26 cellular contexts compared by ENCODE assay signal in the genomic region with DNA sequence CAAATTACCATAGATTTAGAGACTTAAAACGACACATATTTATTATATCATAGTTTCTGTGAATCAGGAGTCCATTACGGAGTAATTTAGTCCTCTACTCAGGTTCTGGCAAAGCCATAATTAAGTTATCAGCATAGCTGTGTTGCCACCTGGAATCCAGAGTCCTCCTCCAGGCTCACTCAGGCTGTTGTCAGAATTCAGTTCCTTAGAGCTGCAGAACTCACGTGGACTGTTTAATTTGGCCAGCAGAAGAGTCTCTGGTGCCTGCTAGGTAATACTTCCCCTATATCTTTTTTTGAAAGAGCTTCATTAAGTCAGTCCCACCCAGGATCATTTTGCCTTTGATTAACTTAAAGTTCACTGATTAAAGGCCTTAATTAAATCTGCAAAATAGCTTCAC.
"Had no signal": no experiment of that assay in that cellular context is flagged by ENCODE, and none has a peak within 500 bp of the region (broad histone marks: within the 10 kb centered on the region; RNA-seq: fewer than 3 reads in every experiment).

No MANE protein-coding gene starts in this region.

- H3K9me3 ChIP-seq: stomach, suprapubic skin, testis, thoracic aorta, thyroid gland, tibial artery, tibial nerve, transverse colon, upper lobe of left lung, upper lobe of right lung, uterus, vagina had no signal

- H3K4me3 ChIP-seq: stomach, suprapubic skin, testis, thoracic aorta, thyroid gland, tibial artery, tibial nerve, transverse colon, upper lobe of left lung, upper lobe of right lung, uterus, vagina had no signal

- H3K36me3 ChIP-seq: stomach, suprapubic skin, thoracic aorta, thyroid gland, tibial artery, tibial nerve, transverse colon, upper lobe of left lung, upper lobe of right lung, uterus, vagina had no signal

- DNase-seq: stimulated activated CD4-positive, alpha-beta T cell treated with anti-CD3 and anti-CD28 coated beads, Interleukin-2, amount 100 ng/mL, for 48 hours; stimulated activated CD4-positive, alpha-beta T cell treated with anti-CD3 and anti-CD28 coated beads, Interleukin-4, amount 100 ng/mL, for 1 hour; stimulated activated CD4-positive, alpha-beta T cell treated with anti-CD3 and anti-CD28 coated beads, Interleukin-4, amount 100 ng/mL, for 24 hours; stimulated activated CD4-positive, alpha-beta T cell treated with anti-CD3 and anti-CD28 coated beads, Interleukin-4, amount 100 ng/mL, for 4 hours; stimulated activated CD8-positive, alpha-beta memory T cell treated with anti-CD3 and anti-CD28 coated beads, Interleukin-4, amount 100 ng/mL, for 48 hours; stimulated activated naive B cell treated with anti-CD40 and anti-IgM and Interleukin-4, amounts not matched to agents 10 μg/mL and 1 μg/mL and 100 μg/mL, for 72 hours; stimulated activated naive CD4-positive, alpha-beta T cell; stimulated activated naive CD4-positive, alpha-beta T cell treated with Interleukin-2 at 50 U/mL for 16 hours; stimulated activated naive CD8-positive, alpha-beta T cell treated with anti-CD3 and anti-CD28 coated beads, Interleukin-15, amount 100 ng/mL, for 72 hours; stimulated activated naive CD8-positive, alpha-beta T cell treated with anti-CD3 and anti-CD28 coated beads, Interleukin-15, Interleukin-2, amounts not matched to agents 100 U/mL and 50 U/mL, for 24 hours; stomach; substantia nigra; testis; thyroid gland; tibial artery; transverse colon; trophoblast cell; upper lobe of left lung; upper lobe of right lung; uterus had no signal

- ATAC-seq: stimulated activated effector memory CD8-positive, alpha-beta T cell treated with anti-CD3 and anti-CD28 coated beads, Interleukin-12 subunit alpha, Interleukin-12 subunit beta, amount 100 ng/mL, for 72 hours; stimulated activated memory B cell treated with anti-CD40 and anti-IgM and Interleukin-4, amounts not matched to agents 10 μg/mL and 1 μg/mL and 100 μg/mL, for 72 hours; stimulated activated naive B cell treated with anti-CD40 and anti-IgM and Interleukin-4, amounts not matched to agents 10 μg/mL and 1 μg/mL and 100 μg/mL, for 72 hours; stimulated activated naive CD8-positive, alpha-beta T cell treated with anti-CD3 and anti-CD28 coated beads, Interleukin-15, amount 100 ng/mL, for 72 hours; stimulated activated naive CD8-positive, alpha-beta T cell treated with anti-CD3 and anti-CD28 coated beads, Interleukin-15, Interleukin-2, amounts not matched to agents 100 U/mL and 50 U/mL, for 24 hours; upper lobe of right lung had no signal

- H3K27me3 ChIP-seq: stomach, suprapubic skin, testis, thyroid gland, tibial artery, tibial nerve, transverse colon, upper lobe of left lung, upper lobe of right lung, uterus, vagina had no signal

- H3K27ac ChIP-seq: stomach, suprapubic skin, testis, thoracic aorta, thyroid gland, tibial artery, tibial nerve, transverse colon, upper lobe of left lung, upper lobe of right lung, uterus, vagina had no signal

- H3K4me1 ChIP-seq: stomach, suprapubic skin, testis, thyroid gland, tibial artery, tibial nerve, transverse colon, upper lobe of left lung, upper lobe of right lung, uterus, vagina had no signal
